ENCODE assay signal across 7 cellular contexts in genomic region chr6:31822038-31822821, GRCh38. TPM values are rescaled to one million over a fixed set of nuclear protein-coding genes. Genes with fewer than 3 reads are reported as not detected.
DNase-seq lines count a peak whose midpoint lies in the region; ATAC-seq, FAIRE-seq and TF ChIP-seq lines count a peak whose summit lies in the region.

No MANE protein-coding gene starts in this region.

- TF ChIP-seq POLR2A in GM12891 (IDR thresholded peaks at IDR 0.05; ENCODE audit: low read depth, low read length) (no peak), uterus (IDR thresholded peaks at IDR 0.05) (peak; percentile 71 to 90)

- 18% methylated on average over 23 of the region's 25 CpGs for WGBS in SK-N-SH (ENCODE audit: low lambda C conversion rate)

- FAIRE-seq in GM12891 (lab: Jason Lieb, UNC), result no peak

- H3K4me1 ChIP-seq in SK-N-SH (ENCODE audit: control insufficient read depth in 1 of 2, insufficient read depth in 2 of 2, low read depth in 1 of 2, low read length in 1 of 2) (peaks cover 0 to 3% of the 10 kb centered on the region in 2 experiments; a peak in 1 of 4 replicates), adipocyte (ENCODE audit: control insufficient read depth, insufficient read depth, low read length) (peaks cover 49% of the 10 kb centered on the region), osteoblast (ENCODE audit: insufficient read depth, low read length) (peaks cover 29% of the 10 kb centered on the region), uterus (peaks cover 5 to 12% of the 10 kb centered on the region in 2 donors)

- peak; percentile 50 for ATAC-seq in HG03354 (IDR thresholded peaks at IDR 0.05; ENCODE audit: poor library complexity, severe bottlenecking, unreplicated experiment)

- no peak for TF ChIP-seq EP300 in SK-N-SH (IDR thresholded peaks at IDR 0.05; ENCODE audit: borderline replicate concordance in 1 of 2, low read depth in 1 of 2, low read length in 1 of 2)

- peak overlapping the region; percentile 53 for H3K9ac ChIP-seq in SK-N-SH
- H3K9ac ChIP-seq in adipocyte (ENCODE audit: low read length), result peak overlapping the region; percentile 99

- POLR2A ChIA-PET in SK-N-SH (lab: Yijun Ruan, JAX), result no interaction called here

- no peaks in the 10 kb centered on the region for H3K9me2 ChIP-seq in SK-N-SH

- peaks cover 7% of the 10 kb centered on the region for H3F3A ChIP-seq in SK-N-SH (replicated peaks; ENCODE audit: insufficient read depth)

- H3K9me3 ChIP-seq in SK-N-SH, result no peaks in the 10 kb centered on the region
- no peaks in the 10 kb centered on the region for H3K9me3 ChIP-seq in adipocyte (ENCODE audit: control insufficient read depth, low read length)
- no peaks in the 10 kb centered on the region for H3K9me3 ChIP-seq in osteoblast (ENCODE audit: low read depth, low read length)
- H3K9me3 ChIP-seq in uterus, result no peaks in the 10 kb centered on the region

- H3K79me2 ChIP-seq in SK-N-SH (ENCODE audit: insufficient read depth) (peaks cover 10% of the 10 kb centered on the region), osteoblast (ENCODE audit: insufficient read depth, low read length) (peaks cover 4% of the 10 kb centered on the region)

- CTCF ChIA-PET in SK-N-SH (lab: Yijun Ruan, JAX), result interaction anchor here (0.8 kb wide), 1 partner anchor 93 kb away, joined by 3 read pairs; the partner anchor contains the start of gene DDAH2

- H3K27ac ChIP-seq in SK-N-SH (ENCODE audit: low read depth in 2 of 2, low read length in 1 of 2) (peak overlapping the region; percentile 34 to 55; a peak in 3 of 4 replicates), osteoblast (ENCODE audit: low read depth, low read length) (peak overlapping the region; percentile 93), uterus (peak overlapping the region; percentile 96 to 99)

- intact Hi-C loops in cardiac septum (cut with DNase I) (no loop called here), uterus (cut with DNase I; ENCODE audit: low total_unique reads) (no loop called here)

- H3K4me3 ChIP-seq in SK-N-SH (ENCODE audit: low read depth in 2 of 2, low read length in 1 of 2) (peak overlapping the region; percentile 37 to 44), adipocyte (ENCODE audit: low read length) (peak overlapping the region; percentile 92), osteoblast (ENCODE audit: insufficient read depth, low read length) (peak overlapping the region; percentile 79), uterus (peak overlapping the region; percentile 50 to 57)

- no peak for TF ChIP-seq RAD21 in SK-N-SH (IDR thresholded peaks at IDR 0.05; ENCODE audit: low read length)

- H3K4me2 ChIP-seq in SK-N-SH (peak overlapping the region; percentile 70), osteoblast (ENCODE audit: insufficient read depth, low read length) (peak overlapping the region; percentile 95)

- TF ChIP-seq CTCF in SK-N-SH (IDR thresholded peaks at IDR 0.05), result no peak
- TF ChIP-seq CTCF in osteoblast (IDR thresholded peaks at IDR 0.05; ENCODE audit: extremely low read depth, low read depth, low read length), result no peak
- TF ChIP-seq CTCF in uterus (IDR thresholded peaks at IDR 0.05), result peak in 1 of 4 experiments; percentile 7

- H4K20me1 ChIP-seq in SK-N-SH (ENCODE audit: insufficient read depth), result no peaks in the 10 kb centered on the region
- H4K20me1 ChIP-seq in osteoblast (ENCODE audit: insufficient read depth, low read length), result no peaks in the 10 kb centered on the region

- H2AFZ ChIP-seq in SK-N-SH (ENCODE audit: low read depth) (peak overlapping the region; percentile 51; the same call in 1 of the 2 replicates), osteoblast (ENCODE audit: low read length) (peak overlapping the region; percentile 94)

- H3K27me3 ChIP-seq in SK-N-SH (ENCODE audit: insufficient read depth) (no peaks in the 10 kb centered on the region), adipocyte (replicated peaks; ENCODE audit: control insufficient read depth, insufficient read depth, low read length) (no peaks in the 10 kb centered on the region), osteoblast (ENCODE audit: insufficient read depth, low read length) (no peaks in the 10 kb centered on the region), uterus (no peaks in the 10 kb centered on the region)

- H3K36me3 ChIP-seq in SK-N-SH (replicated peaks in 1 of 2; ENCODE audit: control insufficient read depth in 1 of 2, insufficient read depth in 2 of 2, low read length in 1 of 2), result no peaks in the 10 kb centered on the region
- H3K36me3 ChIP-seq in adipocyte (ENCODE audit: control insufficient read depth, insufficient read depth, low read length, severe bottlenecking), result no peaks in the 10 kb centered on the region
- H3K36me3 ChIP-seq in osteoblast (ENCODE audit: insufficient read depth, low read length), result no peaks in the 10 kb centered on the region
- no peaks in the 10 kb centered on the region for H3K36me3 ChIP-seq in uterus

- DNase-seq in GM12891 (ENCODE audit: insufficient read length, low spot score) (peak; percentile 44), SK-N-SH (peak; percentile 69), adipocyte (ENCODE audit: low read depth) (peak; percentile 90), cardiac septum (ENCODE audit: low spot score) (peak; percentile 94), osteoblast (ENCODE audit: insufficient read length, low spot score, missing footprints) (peak; percentile 95), uterus (peak; percentile 86 to 94)

TF ChIP-seq in GM12891, 5 proteins besides CTCF, POLR2A, EP300 and RAD21:
- TF ChIP-seq SPI1 (IDR thresholded peaks at IDR 0.05; ENCODE audit: low read depth, low read length) (no peak), PAX5 (IDR thresholded peaks at IDR 0.05; ENCODE audit: insufficient read depth, low read length, severe bottlenecking) (no peak), TAF1 (IDR thresholded peaks at IDR 0.05; ENCODE audit: low read depth, low read length) (no peak), POU2F2 (IDR thresholded peaks at IDR 0.05; ENCODE audit: low read depth, low read length) (no peak), POLR2AphosphoS5 (IDR thresholded peaks at IDR 0.05; ENCODE audit: low read depth, low read length) (no peak; the same call in 1 of the 2 replicates)

TF ChIP-seq in SK-N-SH, 30 proteins besides CTCF, POLR2A, EP300 and RAD21 (continues in another document):
- TF ChIP-seq POLR2AphosphoS5 (IDR thresholded peaks at IDR 0.05; ENCODE audit: low read depth, low read length), result no peak
- no peak for TF ChIP-seq ELF1 (IDR thresholded peaks at IDR 0.05)
- TF ChIP-seq, protein P1, sequence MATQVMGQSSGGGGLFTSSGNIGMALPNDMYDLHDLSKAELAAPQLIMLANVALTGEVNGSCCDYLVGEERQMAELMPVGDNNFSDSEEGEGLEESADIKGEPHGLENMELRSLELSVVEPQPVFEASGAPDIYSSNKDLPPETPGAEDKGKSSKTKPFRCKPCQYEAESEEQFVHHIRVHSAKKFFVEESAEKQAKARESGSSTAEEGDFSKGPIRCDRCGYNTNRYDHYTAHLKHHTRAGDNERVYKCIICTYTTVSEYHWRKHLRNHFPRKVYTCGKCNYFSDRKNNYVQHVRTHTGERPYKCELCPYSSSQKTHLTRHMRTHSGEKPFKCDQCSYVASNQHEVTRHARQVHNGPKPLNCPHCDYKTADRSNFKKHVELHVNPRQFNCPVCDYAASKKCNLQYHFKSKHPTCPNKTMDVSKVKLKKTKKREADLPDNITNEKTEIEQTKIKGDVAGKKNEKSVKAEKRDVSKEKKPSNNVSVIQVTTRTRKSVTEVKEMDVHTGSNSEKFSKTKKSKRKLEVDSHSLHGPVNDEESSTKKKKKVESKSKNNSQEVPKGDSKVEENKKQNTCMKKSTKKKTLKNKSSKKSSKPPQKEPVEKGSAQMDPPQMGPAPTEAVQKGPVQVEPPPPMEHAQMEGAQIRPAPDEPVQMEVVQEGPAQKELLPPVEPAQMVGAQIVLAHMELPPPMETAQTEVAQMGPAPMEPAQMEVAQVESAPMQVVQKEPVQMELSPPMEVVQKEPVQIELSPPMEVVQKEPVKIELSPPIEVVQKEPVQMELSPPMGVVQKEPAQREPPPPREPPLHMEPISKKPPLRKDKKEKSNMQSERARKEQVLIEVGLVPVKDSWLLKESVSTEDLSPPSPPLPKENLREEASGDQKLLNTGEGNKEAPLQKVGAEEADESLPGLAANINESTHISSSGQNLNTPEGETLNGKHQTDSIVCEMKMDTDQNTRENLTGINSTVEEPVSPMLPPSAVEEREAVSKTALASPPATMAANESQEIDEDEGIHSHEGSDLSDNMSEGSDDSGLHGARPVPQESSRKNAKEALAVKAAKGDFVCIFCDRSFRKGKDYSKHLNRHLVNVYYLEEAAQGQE (IDR thresholded peaks at IDR 0.05; ENCODE audit: low read depth, low read length), result no peak

RNA-seq across cellular contexts. Expression of gene HSPA1B, which starts 5.3 kb away (rescaled TPM):
- 6.6 TPM for polyA plus RNA-seq in GM12891 (2012; ENCODE audit: low read depth, missing spikeins)
- polyA plus RNA-seq in SK-N-SH (2012; rRNA removed), result 52.4 and 96.3 TPM in 2 replicates
- polyA plus RNA-seq in SK-N-SH (2012; cell fraction: cytosol; rRNA removed), result 52.5 and 64.0 TPM in 2 replicates
- 58.0 and 64.5 TPM in 2 replicates for polyA plus RNA-seq in SK-N-SH (2012; cell fraction: nucleus; rRNA removed)
- total RNA-seq in cardiac septum (221 TPM), osteoblast (45.7 and 59.7 TPM in 2 replicates), uterus (100 to 1,000 TPM in 2 of 4 donors, 10 to 100 TPM in 2; 40.3 to 268 (median 152) TPM)

RNA-seq across cellular contexts. Expression of gene HSPA1A, which starts 6.9 kb away (rescaled TPM):
- 9.6 TPM for polyA plus RNA-seq in GM12891 (2012; ENCODE audit: low read depth, missing spikeins)
- 71.1 and 119 TPM in 2 replicates for polyA plus RNA-seq in SK-N-SH (2012; rRNA removed)
- polyA plus RNA-seq in SK-N-SH (2012; cell fraction: cytosol; rRNA removed), result 53.6 and 67.5 TPM in 2 replicates
- polyA plus RNA-seq in SK-N-SH (2012; cell fraction: nucleus; rRNA removed), result 83.3 and 95.8 TPM in 2 replicates
- total RNA-seq in cardiac septum (296 TPM), osteoblast (33.3 and 36.9 TPM in 2 replicates), uterus (100 to 1,000 TPM in 3 of 4 donors, 10 to 100 TPM in 1; 98.8 to 261 (median 170) TPM)

RNA-seq across cellular contexts. Expression of gene HSPA1L, which starts 7.1 kb away (rescaled TPM):
- 1.1 TPM for polyA plus RNA-seq in GM12891 (2012; ENCODE audit: low read depth, missing spikeins)
- 0.69 and 0.83 TPM in 2 replicates for polyA plus RNA-seq in SK-N-SH (2012; rRNA removed)
- 0.79 and 0.85 TPM in 2 replicates for polyA plus RNA-seq in SK-N-SH (2012; cell fraction: cytosol; rRNA removed)
- 0.39 and 0.54 TPM in 2 replicates for polyA plus RNA-seq in SK-N-SH (2012; cell fraction: nucleus; rRNA removed)
- total RNA-seq in cardiac septum (2.4 TPM), osteoblast (0.29 and 0.72 TPM in 2 replicates), uterus (1 to 10 TPM in 3 of 4 donors, under 1 TPM in 1; 0.59 to 4.6 (median 2.3) TPM)

RNA-seq across cellular contexts. Expression of gene LSM2, which starts 15.5 kb away (rescaled TPM):
- 106 TPM for polyA plus RNA-seq in GM12891 (2012; ENCODE audit: low read depth, missing spikeins)
- polyA plus RNA-seq in SK-N-SH (2012; rRNA removed), result 47.8 and 79.1 TPM in 2 replicates
- polyA plus RNA-seq in SK-N-SH (2012; cell fraction: cytosol; rRNA removed), result 55.5 and 67.6 TPM in 2 replicates
- 18.5 and 22.9 TPM in 2 replicates for polyA plus RNA-seq in SK-N-SH (2012; cell fraction: nucleus; rRNA removed)
- total RNA-seq in cardiac septum (24.0 TPM), osteoblast (18.3 and 22.4 TPM in 2 replicates), uterus (100 to 1,000 TPM in 1 of 4 donors, 10 to 100 TPM in 3; 37.1 to 119 (median 58.7) TPM)

RNA-seq across cellular contexts. Expression of gene VARS1, which starts 26.7 kb away (rescaled TPM):
- 50.1 TPM for polyA plus RNA-seq in GM12891 (2012; ENCODE audit: low read depth, missing spikeins)
- polyA plus RNA-seq in SK-N-SH (2012; rRNA removed), result 22.2 and 35.1 TPM in 2 replicates
- polyA plus RNA-seq in SK-N-SH (2012; cell fraction: cytosol; rRNA removed), result 13.7 and 19.2 TPM in 2 replicates
- 98.2 and 118 TPM in 2 replicates for polyA plus RNA-seq in SK-N-SH (2012; cell fraction: nucleus; rRNA removed)
- 35.0 TPM for total RNA-seq in cardiac septum
- total RNA-seq in osteoblast, result 40.1 and 42.0 TPM in 2 replicates
- 100 to 1,000 TPM in 1 of 4 donors, 10 to 100 TPM in 3; 35.6 to 118 (median 53.4) TPM for total RNA-seq in uterus

Comparison
In these comparisons a context has a peak if more than half of its experiments do, and no peak if none do; other contexts are left out.
1. Peak in every context shown above with its lines: DNase-seq, ATAC-seq, H3K4me3 ChIP-seq and H3K27ac ChIP-seq.
2. DNase-seq: peak in every context shown above with its lines; median percentile 95 in osteoblast; 94 in cardiac septum; 90 in adipocyte; 90 in uterus; 69 in SK-N-SH; 44 in GM12891.
3. H3K27ac ChIP-seq: peak in every context shown above with its lines; median percentile 98 in uterus; 93 in osteoblast; 44 in SK-N-SH.
4. H3K4me3 ChIP-seq: peak in every context shown above with its lines; median percentile 92 in adipocyte; 79 in osteoblast; 54 in uterus; 40 in SK-N-SH.